Comparison of ENCODE assay signal across 25 cellular contexts in genomic region chr7:112579388-112579787, GRCh38.
"Had no signal": no experiment of that assay in that cellular context is flagged by ENCODE, and none has a peak within 500 bp of the region (broad histone marks: within the 10 kb centered on the region; RNA-seq: fewer than 3 reads in every experiment).

No MANE protein-coding gene starts in this region.

- H3K27me3 ChIP-seq: ascending aorta, breast epithelium, colonic mucosa, esophagus squamous epithelium, gastroesophageal sphincter had no signal

- H3K36me3 ChIP-seq: ascending aorta, breast epithelium, colonic mucosa, esophagus squamous epithelium, gastroesophageal sphincter had no signal

- DNase-seq: activated CD4-positive, alpha-beta memory T cell treated with anti-CD3 and anti-CD28 coated beads for 36 hours; activated CD4-positive, alpha-beta T cell treated with anti-CD3 and anti-CD28 coated beads for 36 hours; activated CD4-positive, alpha-beta T cell treated with anti-CD3 and anti-CD28 coated beads, Interleukin-2, amount 10 ng/mL, durations not matched to agents 24 days and 14 days; activated CD4-positive, CD25-positive, alpha-beta regulatory T cell; activated CD4-positive, CD25-positive, alpha-beta regulatory T cell treated with anti-CD3 and anti-CD28 coated beads, Interleukin-2, amount 50 U/mL, for 72 hours; activated CD8-positive, alpha-beta memory T cell treated with anti-CD3 and anti-CD28 coated beads, Interleukin-2, amount 50 U/mL, for 48 hours; activated gamma-delta T cell; activated naive CD4-positive, alpha-beta T cell; activated naive CD4-positive, alpha-beta T cell treated with anti-CD3 and anti-CD28 coated beads, Interleukin-2, amount 10 ng/mL, durations not matched to agents 7 days and 5 days; activated naive CD8-positive, alpha-beta T cell treated with anti-CD3 and anti-CD28 coated beads, Interleukin-2, amount 10 ng/mL, durations not matched to agents 7 days and 5 days; activated T-cell treated with anti-CD3 and anti-CD28 coated beads for 4 hours; activated T-cell treated with anti-CD3 and anti-CD28 coated beads, Interleukin-2, amount 50 U/mL, for 24 hours; activated T-cell treated with anti-CD3 and anti-CD28 coated beads, Interleukin-2, amount 50 U/mL, for 72 hours; caudate nucleus; cerebellar nuclear complex; colonic mucosa; effector CD8-positive, alpha-beta T cell; esophagus squamous epithelium; foreskin melanocyte; T-helper 2 cell had no signal

- H3K27ac ChIP-seq: ascending aorta, breast epithelium, colonic mucosa, epithelial cell of prostate, esophagus squamous epithelium, gastroesophageal sphincter had no signal

- H3K9me3 ChIP-seq: ascending aorta, breast epithelium, colonic mucosa, esophagus squamous epithelium, gastroesophageal sphincter had no signal

- ATAC-seq: activated CD4-positive, alpha-beta T cell treated with anti-CD3 and anti-CD28 coated beads for 36 hours; activated naive CD4-positive, alpha-beta T cell treated with anti-CD3 and anti-CD28 coated beads, Interleukin-2, amount 50 U/mL, for 72 hours; activated T-cell treated with anti-CD3 and anti-CD28 coated beads, Interleukin-2, amount 50 U/mL, for 72 hours; gastroesophageal sphincter had no signal

- H3K4me1 ChIP-seq: ascending aorta, breast epithelium, colonic mucosa, esophagus squamous epithelium, gastroesophageal sphincter had no signal

- H3K4me3 ChIP-seq: ascending aorta, breast epithelium, colonic mucosa, esophagus squamous epithelium, gastroesophageal sphincter had no signal
